ENCODE assay signal across 1 cellular context in the genomic region with DNA sequence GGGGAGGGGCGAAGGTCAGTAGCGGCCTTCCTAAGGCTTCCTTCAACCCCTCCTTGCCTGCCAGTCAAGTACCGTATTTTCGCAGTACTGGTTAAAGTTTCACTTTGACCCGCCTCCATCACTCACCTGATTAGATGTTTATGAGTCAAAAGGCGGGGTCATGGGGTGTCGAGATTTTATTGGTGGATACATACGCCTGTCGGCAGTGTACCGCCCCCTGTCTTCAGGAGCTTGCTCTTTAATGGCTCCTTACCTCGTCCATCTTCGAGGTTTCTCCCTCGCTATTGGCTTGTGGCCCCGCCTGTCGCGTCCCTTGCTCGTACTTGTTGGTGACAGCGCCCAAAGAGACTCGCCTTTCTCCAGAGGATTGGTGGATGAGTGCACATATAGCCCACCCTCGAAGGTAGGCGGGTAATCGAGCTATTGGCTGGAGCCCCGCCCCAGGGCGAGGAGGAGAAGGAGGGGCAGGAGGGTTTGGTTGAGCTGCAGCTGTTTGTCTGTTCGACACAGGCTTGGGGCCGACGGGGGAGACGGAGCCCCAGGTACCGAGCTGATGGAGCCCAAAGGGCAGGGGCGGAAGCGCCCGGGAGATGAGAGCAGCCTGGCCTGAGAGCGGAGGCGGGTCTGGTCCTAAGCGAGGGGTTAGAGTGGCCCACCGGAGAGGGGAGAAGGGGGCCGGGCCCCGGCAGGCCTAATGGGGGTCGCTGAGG.
A peak's percentile ranks its signal among the peaks of the same experiment; 100 is the strongest.
TF ChIP-seq lines count a peak whose summit lies in the region.

A gene with protein sequence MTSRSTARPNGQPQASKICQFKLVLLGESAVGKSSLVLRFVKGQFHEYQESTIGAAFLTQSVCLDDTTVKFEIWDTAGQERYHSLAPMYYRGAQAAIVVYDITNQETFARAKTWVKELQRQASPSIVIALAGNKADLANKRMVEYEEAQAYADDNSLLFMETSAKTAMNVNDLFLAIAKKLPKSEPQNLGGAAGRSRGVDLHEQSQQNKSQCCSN (plus strand): TSS at position 481 of the 710 bp plus-strand sequence. CDS start 12,883 bp downstream, outside the sequence.

TF ChIP-seq in HepG2, 621 proteins besides CTCF, POLR2A, EP300 and RAD21 (continued from another document and continues in another):
- TF ChIP-seq, protein P1, sequence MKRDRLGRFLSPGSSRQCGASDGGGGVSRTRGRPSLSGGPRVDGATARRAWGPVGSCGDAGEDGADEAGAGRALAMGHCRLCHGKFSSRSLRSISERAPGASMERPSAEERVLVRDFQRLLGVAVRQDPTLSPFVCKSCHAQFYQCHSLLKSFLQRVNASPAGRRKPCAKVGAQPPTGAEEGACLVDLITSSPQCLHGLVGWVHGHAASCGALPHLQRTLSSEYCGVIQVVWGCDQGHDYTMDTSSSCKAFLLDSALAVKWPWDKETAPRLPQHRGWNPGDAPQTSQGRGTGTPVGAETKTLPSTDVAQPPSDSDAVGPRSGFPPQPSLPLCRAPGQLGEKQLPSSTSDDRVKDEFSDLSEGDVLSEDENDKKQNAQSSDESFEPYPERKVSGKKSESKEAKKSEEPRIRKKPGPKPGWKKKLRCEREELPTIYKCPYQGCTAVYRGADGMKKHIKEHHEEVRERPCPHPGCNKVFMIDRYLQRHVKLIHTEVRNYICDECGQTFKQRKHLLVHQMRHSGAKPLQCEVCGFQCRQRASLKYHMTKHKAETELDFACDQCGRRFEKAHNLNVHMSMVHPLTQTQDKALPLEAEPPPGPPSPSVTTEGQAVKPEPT (CRISPR knock-in tag; IDR thresholded peaks at IDR 0.05; ENCODE audit: low read depth): peak; percentile 82
- TF ChIP-seq ZNF501 (CRISPR knock-in tag; IDR thresholded peaks at IDR 0.05) (peak; percentile 93), RARG (CRISPR knock-in tag; IDR thresholded peaks at IDR 0.05; ENCODE audit: low read depth) (no peak), FOXA3 (CRISPR knock-in tag; IDR thresholded peaks at IDR 0.05) (peak; percentile 59), ZNF788 (CRISPR knock-in tag; IDR thresholded peaks at IDR 0.05; ENCODE audit: borderline replicate concordance) (peak; percentile 11; the same call in 1 of the 2 replicates), ZNF678 (CRISPR knock-in tag; IDR thresholded peaks at IDR 0.05) (no peak; the same call in 1 of the 2 replicates), MED1 (CRISPR knock-in tag; IDR thresholded peaks at IDR 0.05) (peak; percentile 48; the same call in 1 of the 2 replicates), SP1 (IDR thresholded peaks at IDR 0.05) (peak; percentile 88), SP1 (CRISPR knock-in tag; IDR thresholded peaks at IDR 0.05) (peak; percentile 93), HOXA3 (CRISPR knock-in tag; IDR thresholded peaks at IDR 0.05) (peak; percentile 59; the same call in 1 of the 2 replicates), ETV6 (CRISPR knock-in tag; conservative IDR thresholded peaks at IDR 0.05) (peak; percentile 84), KLF13 (CRISPR knock-in tag; IDR thresholded peaks at IDR 0.05) (no peak), MEF2D (CRISPR knock-in tag; IDR thresholded peaks at IDR 0.05) (peak; percentile 53), ZBTB21 (CRISPR knock-in tag; IDR thresholded peaks at IDR 0.05) (no peak), ATAD3A (CRISPR knock-in tag; IDR thresholded peaks at IDR 0.05) (no peak; the same call in 1 of the 2 replicates), ISL2 (CRISPR knock-in tag; IDR thresholded peaks at IDR 0.05) (peak; percentile 57; the same call in 1 of the 2 replicates), ZNF354B (CRISPR knock-in tag; IDR thresholded peaks at IDR 0.05) (no peak), SETDB1 (CRISPR knock-in tag; IDR thresholded peaks at IDR 0.05; ENCODE audit: borderline replicate concordance) (no peak), FOXP1 (IDR thresholded peaks at IDR 0.05) (no peak), FOXP1 (CRISPR knock-in tag; IDR thresholded peaks at IDR 0.05) (peak; percentile 21), KLF11 (CRISPR knock-in tag; IDR thresholded peaks at IDR 0.05) (peak; percentile 83), HNF4G (IDR thresholded peaks at IDR 0.05; ENCODE audit: borderline replicate concordance, low read depth, low read length) (peak; percentile 48; the same call in 1 of the 2 replicates), HNF4G (CRISPR knock-in tag; IDR thresholded peaks at IDR 0.05; ENCODE audit: borderline replicate concordance, low read depth) (0 out of 2 replicates have a peak, but pooled peaks have one; percentile 36), ZNF430 (CRISPR knock-in tag; IDR thresholded peaks at IDR 0.05) (peak; percentile 54; the same call in 1 of the 2 replicates), HNRNPL (IDR thresholded peaks at IDR 0.05; ENCODE audit: low read depth, low read length) (0 out of 2 replicates have a peak, but pooled peaks have one; percentile 66), ZKSCAN5 (CRISPR knock-in tag; IDR thresholded peaks at IDR 0.05) (no peak; the same call in 1 of the 2 replicates)
- TF ChIP-seq, protein P2, sequence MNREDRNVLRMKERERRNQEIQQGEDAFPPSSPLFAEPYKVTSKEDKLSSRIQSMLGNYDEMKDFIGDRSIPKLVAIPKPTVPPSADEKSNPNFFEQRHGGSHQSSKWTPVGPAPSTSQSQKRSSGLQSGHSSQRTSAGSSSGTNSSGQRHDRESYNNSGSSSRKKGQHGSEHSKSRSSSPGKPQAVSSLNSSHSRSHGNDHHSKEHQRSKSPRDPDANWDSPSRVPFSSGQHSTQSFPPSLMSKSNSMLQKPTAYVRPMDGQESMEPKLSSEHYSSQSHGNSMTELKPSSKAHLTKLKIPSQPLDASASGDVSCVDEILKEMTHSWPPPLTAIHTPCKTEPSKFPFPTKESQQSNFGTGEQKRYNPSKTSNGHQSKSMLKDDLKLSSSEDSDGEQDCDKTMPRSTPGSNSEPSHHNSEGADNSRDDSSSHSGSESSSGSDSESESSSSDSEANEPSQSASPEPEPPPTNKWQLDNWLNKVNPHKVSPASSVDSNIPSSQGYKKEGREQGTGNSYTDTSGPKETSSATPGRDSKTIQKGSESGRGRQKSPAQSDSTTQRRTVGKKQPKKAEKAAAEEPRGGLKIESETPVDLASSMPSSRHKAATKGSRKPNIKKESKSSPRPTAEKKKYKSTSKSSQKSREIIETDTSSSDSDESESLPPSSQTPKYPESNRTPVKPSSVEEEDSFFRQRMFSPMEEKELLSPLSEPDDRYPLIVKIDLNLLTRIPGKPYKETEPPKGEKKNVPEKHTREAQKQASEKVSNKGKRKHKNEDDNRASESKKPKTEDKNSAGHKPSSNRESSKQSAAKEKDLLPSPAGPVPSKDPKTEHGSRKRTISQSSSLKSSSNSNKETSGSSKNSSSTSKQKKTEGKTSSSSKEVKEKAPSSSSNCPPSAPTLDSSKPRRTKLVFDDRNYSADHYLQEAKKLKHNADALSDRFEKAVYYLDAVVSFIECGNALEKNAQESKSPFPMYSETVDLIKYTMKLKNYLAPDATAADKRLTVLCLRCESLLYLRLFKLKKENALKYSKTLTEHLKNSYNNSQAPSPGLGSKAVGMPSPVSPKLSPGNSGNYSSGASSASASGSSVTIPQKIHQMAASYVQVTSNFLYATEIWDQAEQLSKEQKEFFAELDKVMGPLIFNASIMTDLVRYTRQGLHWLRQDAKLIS (CRISPR knock-in tag; IDR thresholded peaks at IDR 0.05): no peak; the same call in 1 of the 2 replicates
- TF ChIP-seq, protein P3, sequence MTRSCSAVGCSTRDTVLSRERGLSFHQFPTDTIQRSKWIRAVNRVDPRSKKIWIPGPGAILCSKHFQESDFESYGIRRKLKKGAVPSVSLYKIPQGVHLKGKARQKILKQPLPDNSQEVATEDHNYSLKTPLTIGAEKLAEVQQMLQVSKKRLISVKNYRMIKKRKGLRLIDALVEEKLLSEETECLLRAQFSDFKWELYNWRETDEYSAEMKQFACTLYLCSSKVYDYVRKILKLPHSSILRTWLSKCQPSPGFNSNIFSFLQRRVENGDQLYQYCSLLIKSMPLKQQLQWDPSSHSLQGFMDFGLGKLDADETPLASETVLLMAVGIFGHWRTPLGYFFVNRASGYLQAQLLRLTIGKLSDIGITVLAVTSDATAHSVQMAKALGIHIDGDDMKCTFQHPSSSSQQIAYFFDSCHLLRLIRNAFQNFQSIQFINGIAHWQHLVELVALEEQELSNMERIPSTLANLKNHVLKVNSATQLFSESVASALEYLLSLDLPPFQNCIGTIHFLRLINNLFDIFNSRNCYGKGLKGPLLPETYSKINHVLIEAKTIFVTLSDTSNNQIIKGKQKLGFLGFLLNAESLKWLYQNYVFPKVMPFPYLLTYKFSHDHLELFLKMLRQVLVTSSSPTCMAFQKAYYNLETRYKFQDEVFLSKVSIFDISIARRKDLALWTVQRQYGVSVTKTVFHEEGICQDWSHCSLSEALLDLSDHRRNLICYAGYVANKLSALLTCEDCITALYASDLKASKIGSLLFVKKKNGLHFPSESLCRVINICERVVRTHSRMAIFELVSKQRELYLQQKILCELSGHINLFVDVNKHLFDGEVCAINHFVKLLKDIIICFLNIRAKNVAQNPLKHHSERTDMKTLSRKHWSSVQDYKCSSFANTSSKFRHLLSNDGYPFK (CRISPR knock-in tag; IDR thresholded peaks at IDR 0.05; ENCODE audit: borderline replicate concordance): peak; percentile 82
- TF ChIP-seq, protein P4, sequence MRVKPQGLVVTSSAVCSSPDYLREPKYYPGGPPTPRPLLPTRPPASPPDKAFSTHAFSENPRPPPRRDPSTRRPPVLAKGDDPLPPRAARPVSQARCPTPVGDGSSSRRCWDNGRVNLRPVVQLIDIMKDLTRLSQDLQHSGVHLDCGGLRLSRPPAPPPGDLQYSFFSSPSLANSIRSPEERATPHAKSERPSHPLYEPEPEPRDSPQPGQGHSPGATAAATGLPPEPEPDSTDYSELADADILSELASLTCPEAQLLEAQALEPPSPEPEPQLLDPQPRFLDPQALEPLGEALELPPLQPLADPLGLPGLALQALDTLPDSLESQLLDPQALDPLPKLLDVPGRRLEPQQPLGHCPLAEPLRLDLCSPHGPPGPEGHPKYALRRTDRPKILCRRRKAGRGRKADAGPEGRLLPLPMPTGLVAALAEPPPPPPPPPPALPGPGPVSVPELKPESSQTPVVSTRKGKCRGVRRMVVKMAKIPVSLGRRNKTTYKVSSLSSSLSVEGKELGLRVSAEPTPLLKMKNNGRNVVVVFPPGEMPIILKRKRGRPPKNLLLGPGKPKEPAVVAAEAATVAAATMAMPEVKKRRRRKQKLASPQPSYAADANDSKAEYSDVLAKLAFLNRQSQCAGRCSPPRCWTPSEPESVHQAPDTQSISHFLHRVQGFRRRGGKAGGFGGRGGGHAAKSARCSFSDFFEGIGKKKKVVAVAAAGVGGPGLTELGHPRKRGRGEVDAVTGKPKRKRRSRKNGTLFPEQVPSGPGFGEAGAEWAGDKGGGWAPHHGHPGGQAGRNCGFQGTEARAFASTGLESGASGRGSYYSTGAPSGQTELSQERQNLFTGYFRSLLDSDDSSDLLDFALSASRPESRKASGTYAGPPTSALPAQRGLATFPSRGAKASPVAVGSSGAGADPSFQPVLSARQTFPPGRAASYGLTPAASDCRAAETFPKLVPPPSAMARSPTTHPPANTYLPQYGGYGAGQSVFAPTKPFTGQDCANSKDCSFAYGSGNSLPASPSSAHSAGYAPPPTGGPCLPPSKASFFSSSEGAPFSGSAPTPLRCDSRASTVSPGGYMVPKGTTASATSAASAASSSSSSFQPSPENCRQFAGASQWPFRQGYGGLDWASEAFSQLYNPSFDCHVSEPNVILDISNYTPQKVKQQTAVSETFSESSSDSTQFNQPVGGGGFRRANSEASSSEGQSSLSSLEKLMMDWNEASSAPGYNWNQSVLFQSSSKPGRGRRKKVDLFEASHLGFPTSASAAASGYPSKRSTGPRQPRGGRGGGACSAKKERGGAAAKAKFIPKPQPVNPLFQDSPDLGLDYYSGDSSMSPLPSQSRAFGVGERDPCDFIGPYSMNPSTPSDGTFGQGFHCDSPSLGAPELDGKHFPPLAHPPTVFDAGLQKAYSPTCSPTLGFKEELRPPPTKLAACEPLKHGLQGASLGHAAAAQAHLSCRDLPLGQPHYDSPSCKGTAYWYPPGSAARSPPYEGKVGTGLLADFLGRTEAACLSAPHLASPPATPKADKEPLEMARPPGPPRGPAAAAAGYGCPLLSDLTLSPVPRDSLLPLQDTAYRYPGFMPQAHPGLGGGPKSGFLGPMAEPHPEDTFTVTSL (CRISPR knock-in tag; IDR thresholded peaks at IDR 0.05; ENCODE audit: borderline replicate concordance): no peak; the same call in 1 of the 2 replicates
- TF ChIP-seq, protein P5, sequence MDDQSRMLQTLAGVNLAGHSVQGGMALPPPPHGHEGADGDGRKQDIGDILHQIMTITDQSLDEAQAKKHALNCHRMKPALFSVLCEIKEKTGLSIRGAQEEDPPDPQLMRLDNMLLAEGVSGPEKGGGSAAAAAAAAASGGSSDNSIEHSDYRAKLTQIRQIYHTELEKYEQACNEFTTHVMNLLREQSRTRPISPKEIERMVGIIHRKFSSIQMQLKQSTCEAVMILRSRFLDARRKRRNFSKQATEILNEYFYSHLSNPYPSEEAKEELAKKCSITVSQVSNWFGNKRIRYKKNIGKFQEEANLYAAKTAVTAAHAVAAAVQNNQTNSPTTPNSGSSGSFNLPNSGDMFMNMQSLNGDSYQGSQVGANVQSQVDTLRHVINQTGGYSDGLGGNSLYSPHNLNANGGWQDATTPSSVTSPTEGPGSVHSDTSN (CRISPR knock-in tag; IDR thresholded peaks at IDR 0.05; ENCODE audit: borderline replicate concordance): peak; percentile 97; the same call in 1 of the 2 replicates
- TF ChIP-seq, protein P6, sequence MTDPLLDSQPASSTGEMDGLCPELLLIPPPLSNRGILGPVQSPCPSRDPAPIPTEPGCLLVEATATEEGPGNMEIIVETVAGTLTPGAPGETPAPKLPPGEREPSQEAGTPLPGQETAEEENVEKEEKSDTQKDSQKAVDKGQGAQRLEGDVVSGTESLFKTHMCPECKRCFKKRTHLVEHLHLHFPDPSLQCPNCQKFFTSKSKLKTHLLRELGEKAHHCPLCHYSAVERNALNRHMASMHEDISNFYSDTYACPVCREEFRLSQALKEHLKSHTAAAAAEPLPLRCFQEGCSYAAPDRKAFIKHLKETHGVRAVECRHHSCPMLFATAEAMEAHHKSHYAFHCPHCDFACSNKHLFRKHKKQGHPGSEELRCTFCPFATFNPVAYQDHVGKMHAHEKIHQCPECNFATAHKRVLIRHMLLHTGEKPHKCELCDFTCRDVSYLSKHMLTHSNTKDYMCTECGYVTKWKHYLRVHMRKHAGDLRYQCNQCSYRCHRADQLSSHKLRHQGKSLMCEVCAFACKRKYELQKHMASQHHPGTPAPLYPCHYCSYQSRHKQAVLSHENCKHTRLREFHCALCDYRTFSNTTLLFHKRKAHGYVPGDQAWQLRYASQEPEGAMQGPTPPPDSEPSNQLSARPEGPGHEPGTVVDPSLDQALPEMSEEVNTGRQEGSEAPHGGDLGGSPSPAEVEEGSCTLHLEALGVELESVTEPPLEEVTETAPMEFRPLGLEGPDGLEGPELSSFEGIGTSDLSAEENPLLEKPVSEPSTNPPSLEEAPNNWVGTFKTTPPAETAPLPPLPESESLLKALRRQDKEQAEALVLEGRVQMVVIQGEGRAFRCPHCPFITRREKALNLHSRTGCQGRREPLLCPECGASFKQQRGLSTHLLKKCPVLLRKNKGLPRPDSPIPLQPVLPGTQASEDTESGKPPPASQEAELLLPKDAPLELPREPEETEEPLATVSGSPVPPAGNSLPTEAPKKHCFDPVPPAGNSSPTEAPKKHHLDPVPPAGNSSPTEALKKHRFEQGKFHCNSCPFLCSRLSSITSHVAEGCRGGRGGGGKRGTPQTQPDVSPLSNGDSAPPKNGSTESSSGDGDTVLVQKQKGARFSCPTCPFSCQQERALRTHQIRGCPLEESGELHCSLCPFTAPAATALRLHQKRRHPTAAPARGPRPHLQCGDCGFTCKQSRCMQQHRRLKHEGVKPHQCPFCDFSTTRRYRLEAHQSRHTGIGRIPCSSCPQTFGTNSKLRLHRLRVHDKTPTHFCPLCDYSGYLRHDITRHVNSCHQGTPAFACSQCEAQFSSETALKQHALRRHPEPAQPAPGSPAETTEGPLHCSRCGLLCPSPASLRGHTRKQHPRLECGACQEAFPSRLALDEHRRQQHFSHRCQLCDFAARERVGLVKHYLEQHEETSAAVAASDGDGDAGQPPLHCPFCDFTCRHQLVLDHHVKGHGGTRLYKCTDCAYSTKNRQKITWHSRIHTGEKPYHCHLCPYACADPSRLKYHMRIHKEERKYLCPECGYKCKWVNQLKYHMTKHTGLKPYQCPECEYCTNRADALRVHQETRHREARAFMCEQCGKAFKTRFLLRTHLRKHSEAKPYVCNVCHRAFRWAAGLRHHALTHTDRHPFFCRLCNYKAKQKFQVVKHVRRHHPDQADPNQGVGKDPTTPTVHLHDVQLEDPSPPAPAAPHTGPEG (CRISPR knock-in tag; IDR thresholded peaks at IDR 0.05): 0 out of 2 replicates have a peak, but pooled peaks have one; percentile 17
